ENCODE assay signal across 14 cellular contexts in the genomic region with DNA sequence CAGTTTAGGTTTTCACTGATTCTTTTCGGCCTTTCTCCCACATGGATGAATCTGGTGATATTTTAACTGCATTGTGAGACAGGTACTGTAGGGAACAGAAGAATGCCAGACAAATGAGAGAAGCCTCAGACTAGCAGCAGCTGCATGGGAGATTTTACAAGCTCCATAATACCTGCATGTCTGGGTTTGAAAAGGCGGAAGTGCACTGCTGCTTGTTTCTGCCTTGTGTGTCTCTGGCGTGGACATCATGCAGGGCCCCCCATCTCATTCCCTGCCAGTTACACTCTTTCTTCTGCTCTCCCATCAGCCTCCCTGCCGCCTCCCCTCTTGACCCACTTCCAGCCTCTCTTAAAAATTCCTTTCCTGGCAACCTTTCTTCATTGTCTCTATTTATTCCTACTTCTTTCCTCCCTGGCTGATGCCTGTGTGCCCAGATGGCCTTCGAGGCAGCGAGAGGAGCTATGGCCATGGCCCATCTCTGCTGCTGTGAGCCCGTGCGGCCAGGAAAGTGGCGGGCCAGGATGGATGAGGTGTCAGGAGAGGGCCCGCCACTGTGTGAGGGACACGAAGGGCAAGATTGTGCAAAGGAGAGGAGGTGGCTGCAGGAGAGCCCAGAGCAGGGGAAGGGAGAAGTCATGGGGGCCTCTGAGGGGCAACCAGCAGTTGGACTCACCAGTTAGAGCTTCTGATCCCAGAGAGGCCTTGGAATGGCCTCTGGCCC. TPM values are rescaled to one million over a fixed set of nuclear protein-coding genes. Genes with fewer than 3 reads are reported as not detected.
A peak's percentile ranks its signal among the peaks of the same experiment; 100 is the strongest.
DNase-seq lines count a peak whose midpoint lies in the region; ATAC-seq, FAIRE-seq and TF ChIP-seq lines count a peak whose summit lies in the region.
"Had no signal": no experiment of that assay in that cellular context is flagged by ENCODE, and none has a peak within 500 bp of the region (broad histone marks: within the 10 kb centered on the region; RNA-seq: fewer than 3 reads in every experiment).

No MANE protein-coding gene starts in this region.

- H3K4me2 ChIP-seq in hepatocyte: no peak overlapping the region

- FAIRE-seq in pancreas (lab: Jason Lieb, UNC): no peak
- FAIRE-seq in RCC 7860 (lab: Jason Lieb, UNC): no peak

- CTCF ChIA-PET in AG04450 (lab: Charles Lee): interaction anchor here (0.7 to 1.8 kb wide), 5 partner anchors 20 to 282 kb away, joined by 3 to 5 read pairs (median 3); no protein-coding TSS in a partner anchor

- H3K4me1 ChIP-seq in hepatocyte (ENCODE audit: insufficient read depth): peaks cover 18% of the 10 kb centered on the region
- peaks cover 56 to 65% (median 59%) of the 10 kb centered on the region in 3 donors for H3K4me1 ChIP-seq in pancreas

- no peaks in the 10 kb centered on the region for H3K9me2 ChIP-seq in hepatocyte (replicated peaks; ENCODE audit: insufficient read depth)

- no peaks in the 10 kb centered on the region for H3K79me2 ChIP-seq in hepatocyte

- intact Hi-C loops in pancreas (cut with DNase I): no loop called here

- H2AFZ ChIP-seq in hepatocyte: no peak overlapping the region

- no peaks in the 10 kb centered on the region for H4K20me1 ChIP-seq in hepatocyte (ENCODE audit: insufficient read depth, poor library complexity, severe bottlenecking)

- POLR2A ChIA-PET in AG04450 (lab: Yijun Ruan, JAX): interaction anchor here (1.1 to 1.6 kb wide), 2 partner anchors 19 to 34 kb away, joined by 3 to 9 read pairs; a partner anchor contains a TSS

- H3K9me3 Mint-ChIP-seq in stimulated activated naive B cell treated with anti-CD40 and anti-IgM and Interleukin-4, amounts not matched to agents 10 μg/mL and 1 μg/mL and 100 μg/mL, for 72 hours: no peaks in the 10 kb centered on the region
- H3K9me3 Mint-ChIP-seq: activated T-helper 1 cell treated with anti-CD3 and anti-CD28 coated beads, Interleukin-12 subunit alpha, Interleukin-12 subunit beta, Interleukin-2, Interleukin-4 antibody, amounts not matched to agents 30 ng/mL and 10 ng/mL and 1 ng/mL, durations not matched to agents 14 hours and 24 hours and 36 hours; naive B cell had no signal

- no peak for TF ChIP-seq CTCF in AG04450 (IDR thresholded peaks at IDR 0.05; ENCODE audit: low read depth, low read length)
- no peak for TF ChIP-seq CTCF in hepatocyte (IDR thresholded peaks at IDR 0.05; ENCODE audit: poor library complexity)
- TF ChIP-seq CTCF in pancreas (IDR thresholded peaks at IDR 0.05): no peak

- H3K27me3 ChIP-seq in AG04450 (ENCODE audit: control insufficient read depth, insufficient read depth, low read length) (no peaks in the 10 kb centered on the region), hepatocyte (no peaks in the 10 kb centered on the region), pancreas (no peaks in the 10 kb centered on the region)

- no peak overlapping the region for H3K4me3 Mint-ChIP-seq in stimulated activated naive B cell treated with anti-CD40 and anti-IgM and Interleukin-4, amounts not matched to agents 10 μg/mL and 1 μg/mL and 100 μg/mL, for 72 hours
- H3K4me3 Mint-ChIP-seq: activated T-helper 1 cell treated with anti-CD3 and anti-CD28 coated beads, Interleukin-12 subunit alpha, Interleukin-12 subunit beta, Interleukin-2, Interleukin-4 antibody, amounts not matched to agents 30 ng/mL and 10 ng/mL and 1 ng/mL, durations not matched to agents 14 hours and 24 hours and 36 hours had no signal

- no peaks in the 10 kb centered on the region for H3K27me3 Mint-ChIP-seq in stimulated activated naive B cell treated with anti-CD40 and anti-IgM and Interleukin-4, amounts not matched to agents 10 μg/mL and 1 μg/mL and 100 μg/mL, for 72 hours
- H3K27me3 Mint-ChIP-seq: naive B cell had no signal

- H3K36me3 ChIP-seq in hepatocyte (replicated peaks; ENCODE audit: insufficient read depth, low read depth) (no peaks in the 10 kb centered on the region), pancreas (peaks cover 0 to 34% (median 3%) of the 10 kb centered on the region in 3 donors)

- ATAC-seq in pancreas: peak; percentile 1 to 10 (median 8)
- ATAC-seq in stimulated activated naive B cell treated with anti-CD40 and anti-IgM and Interleukin-4, amounts not matched to agents 10 μg/mL and 1 μg/mL and 100 μg/mL, for 72 hours (replicated peaks): no peak
- no peak for ATAC-seq in HG03196 (IDR thresholded peaks at IDR 0.05; ENCODE audit: unreplicated experiment)

- no peak overlapping the region for H3K4me3 ChIP-seq in AG04450 (ENCODE audit: low read depth, low read length)
- no peak overlapping the region for H3K4me3 ChIP-seq in hepatocyte
- no peak overlapping the region for H3K4me3 ChIP-seq in pancreas

- peak overlapping the region; percentile 21 for H3K27ac ChIP-seq in AG04450 (ENCODE audit: low read depth, low read length)
- H3K27ac ChIP-seq in hepatocyte: peak overlapping the region; percentile 90
- H3K27ac ChIP-seq in pancreas: peak overlapping the region; percentile 76 to 92 (median 82)

- 70% methylated on average over 11 of the region's 11 CpGs for WGBS in hepatocyte (ENCODE audit: low lambda C conversion rate, missing lambda C conversion rate)
- WGBS in pancreas, 2 donors: 26 to 31% methylated on average over 11 of the region's 11 CpGs

- DNase-seq in AG04450 (ENCODE audit: low read depth, low spot score): no peak
- peak; percentile 28 for DNase-seq in astrocyte of the hippocampus (ENCODE audit: low read depth, low spot score)
- no peak for DNase-seq in hepatocyte (ENCODE audit: low spot score)
- no peak for DNase-seq in pancreas
- DNase-seq in stimulated activated naive B cell treated with anti-CD40 and anti-IgM and Interleukin-4, amounts not matched to agents 10 μg/mL and 1 μg/mL and 100 μg/mL, for 72 hours: no peak
- no peak for DNase-seq in Kasumi-1 (lab: John Stamatoyannopoulos, UW)
- no peak for DNase-seq in RCC 7860 (ENCODE audit: low spot score)
- DNase-seq: activated CD4-positive, alpha-beta T cell treated with anti-CD3 and anti-CD28 coated beads for 1 hour; naive B cell; NCI-H1694; stimulated activated CD4-positive, alpha-beta T cell treated with anti-CD3 and anti-CD28 coated beads, Interleukin-15, amount 100 ng/mL, for 24 hours; SW 1271 had no signal

- H3K9me3 ChIP-seq in AG04450 (ENCODE audit: control insufficient read depth, insufficient read depth, low read length) (no peaks in the 10 kb centered on the region; the same call in 1 of the 2 replicates), hepatocyte (ENCODE audit: low read depth) (no peaks in the 10 kb centered on the region), pancreas (no peaks in the 10 kb centered on the region)

- no peak overlapping the region for H3K27ac Mint-ChIP-seq in stimulated activated naive B cell treated with anti-CD40 and anti-IgM and Interleukin-4, amounts not matched to agents 10 μg/mL and 1 μg/mL and 100 μg/mL, for 72 hours
- H3K27ac Mint-ChIP-seq: activated T-helper 1 cell treated with anti-CD3 and anti-CD28 coated beads, Interleukin-12 subunit alpha, Interleukin-12 subunit beta, Interleukin-2, Interleukin-4 antibody, amounts not matched to agents 30 ng/mL and 10 ng/mL and 1 ng/mL, durations not matched to agents 14 hours and 24 hours and 36 hours had no signal

- H3K4me1 Mint-ChIP-seq in stimulated activated naive B cell treated with anti-CD40 and anti-IgM and Interleukin-4, amounts not matched to agents 10 μg/mL and 1 μg/mL and 100 μg/mL, for 72 hours: no peaks in the 10 kb centered on the region
- H3K4me1 Mint-ChIP-seq: naive B cell had no signal

- H3K36me3 Mint-ChIP-seq in stimulated activated naive B cell treated with anti-CD40 and anti-IgM and Interleukin-4, amounts not matched to agents 10 μg/mL and 1 μg/mL and 100 μg/mL, for 72 hours: peaks cover 7 to 9% of the 10 kb centered on the region in 2 donors

RNA-seq across cellular contexts. Expression of a gene that starts 33.8 kb away (rescaled TPM):
- polyA plus RNA-seq in AG04450 (2011; rRNA removed) (12.8 and 15.3 TPM in 2 replicates), hepatocyte (116 and 130 TPM in 2 replicates), pancreas (100 to 1,000 TPM in 1 of 2 donors, 10 to 100 TPM in 1; 93.5 to 130 TPM)
- polyA minus RNA-seq in AG04450 (2011; rRNA and poly(A)+ RNA removed): 10.9 and 13.4 TPM in 2 replicates
- total RNA-seq in hepatocyte (72.4 and 75.6 TPM in 2 replicates), pancreas (100 to 1,000 TPM; 140 to 286 (median 208) TPM)

Comparison
In these comparisons a context has a peak if more than half of its experiments do, and no peak if none do; other contexts are left out.
1. H3K27ac ChIP-seq: peak in every context shown above with its lines; median percentile 90 in hepatocyte; 82 in pancreas; 21 in AG04450.
2. ATAC-seq: peak in pancreas (4 of 4); none in stimulated activated naive B cell treated with anti-CD40 and anti-IgM and Interleukin-4, amounts not matched to agents 10 μg/mL and 1 μg/mL and 100 μg/mL, for 72 hours (0 of 2) and HG03196 (single experiment).